In the genomic region with DNA sequence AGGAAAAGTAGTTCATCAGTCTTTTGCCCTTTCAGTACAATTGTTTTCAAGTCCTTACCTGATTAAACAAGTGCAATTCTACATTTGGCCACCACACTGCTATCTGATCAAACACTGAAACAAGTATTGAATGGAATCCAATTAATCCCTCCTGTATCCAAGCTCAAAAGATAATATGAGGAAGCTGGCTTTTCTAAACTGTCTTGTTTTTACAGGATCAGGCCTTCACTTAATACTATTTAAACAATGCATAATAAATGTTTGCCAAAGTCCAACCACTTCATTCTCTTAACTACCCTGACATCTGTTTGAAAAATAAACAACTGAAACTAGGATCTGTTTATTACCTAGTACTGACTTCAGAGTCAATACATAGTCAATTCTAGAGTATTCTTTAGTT, we compare ENCODE assay signal across 10 cellular contexts.
DNase-seq lines count a peak whose midpoint lies in the region; ATAC-seq and TF ChIP-seq lines count a peak whose summit lies in the region.
"Had no signal": no experiment of that assay in that cellular context is flagged by ENCODE, and none has a peak within 500 bp of the region (broad histone marks: within the 10 kb centered on the region; RNA-seq: fewer than 3 reads in every experiment).

No MANE protein-coding gene starts in this region.

- H2AFZ ChIP-seq in HCT116 (ENCODE audit: low read depth, low read length, poor library complexity, severe bottlenecking): no peak overlapping the region

- H3K4me1 ChIP-seq in HCT116 (ENCODE audit: control insufficient read depth in 1 of 2, insufficient read depth in 2 of 2, low read length in 2 of 2) (0 out of 4 replicates have a peak, but pooled peaks cover 0 to 2% of the 10 kb centered on the region in 2 experiments), gastroesophageal sphincter (peaks cover 0 to 25% (median 0%) of the 10 kb centered on the region in 3 donors), subcutaneous abdominal adipose tissue (ENCODE audit: control insufficient read depth in 5 of 5, insufficient read depth in 5 of 5, low read length in 5 of 5) (peaks cover 0 to 15% (median 12%) of the 10 kb centered on the region in 5 donors)

- no peak overlapping the region for H3K4me2 ChIP-seq in HCT116 (ENCODE audit: low read length)

- no peaks in the 10 kb centered on the region for H3K9me3 Mint-ChIP-seq in activated CD8-positive, alpha-beta memory T cell treated with anti-CD3 and anti-CD28 coated beads, Interleukin-2, amount 10 ng/mL, durations not matched to agents 7 days and 5 days (ENCODE audit: low read depth)

- TF ChIP-seq CTCF in HCT116 (IDR thresholded peaks at IDR 0.05 in 2 of 3, conservative IDR thresholded peaks at IDR 0.05 in 1 of 3; ENCODE audit: borderline replicate concordance in 1 of 3, insufficient read depth in 1 of 3, low read depth in 2 of 3, low read length in 2 of 3) (peak in 2 of 3 experiments; percentile 36 to 52; a peak in 4 of 6 replicates), gastroesophageal sphincter (IDR thresholded peaks at IDR 0.05) (peak; percentile 19 to 35 (median 34))

- H3K9me3 ChIP-seq in HCT116 (ENCODE audit: control insufficient read depth in 1 of 2, insufficient read depth in 1 of 2, low read depth in 1 of 2, low read length in 2 of 2): no peaks in the 10 kb centered on the region
- no peaks in the 10 kb centered on the region for H3K9me3 ChIP-seq in gastroesophageal sphincter
- H3K9me3 ChIP-seq in subcutaneous abdominal adipose tissue (ENCODE audit: control insufficient read depth in 5 of 5, low read length in 5 of 5): no peaks in the 10 kb centered on the region

- H4K20me1 ChIP-seq in HCT116 (ENCODE audit: insufficient read depth): no peaks in the 10 kb centered on the region; the same call in 1 of the 2 replicates

- no peak overlapping the region for H3K9ac ChIP-seq in HCT116 (ENCODE audit: low read length)
- H3K9ac ChIP-seq in subcutaneous abdominal adipose tissue (ENCODE audit: low read length in 5 of 5): peak overlapping the region in 1 of 5 donors; percentile 56

- H3K9me2 ChIP-seq in HCT116 (ENCODE audit: insufficient read depth): no peaks in the 10 kb centered on the region

- H3K36me3 Mint-ChIP-seq in activated CD8-positive, alpha-beta memory T cell treated with anti-CD3 and anti-CD28 coated beads, Interleukin-2, amount 10 ng/mL, durations not matched to agents 7 days and 5 days: peaks cover 2% of the 10 kb centered on the region

- no peak for TF ChIP-seq POLR2A in HCT116 (IDR thresholded peaks at IDR 0.05; ENCODE audit: borderline replicate concordance, extremely low read depth, insufficient read depth, insufficient read length)
- TF ChIP-seq POLR2A in gastroesophageal sphincter (IDR thresholded peaks at IDR 0.05): no peak

- no peaks in the 10 kb centered on the region for H3K27me3 Mint-ChIP-seq in activated CD8-positive, alpha-beta memory T cell treated with anti-CD3 and anti-CD28 coated beads, Interleukin-2, amount 10 ng/mL, durations not matched to agents 7 days and 5 days

- no peak for TF ChIP-seq EP300 in gastroesophageal sphincter (IDR thresholded peaks at IDR 0.05)

- H3K27me3 ChIP-seq in HCT116 (ENCODE audit: insufficient read depth, low read length): no peaks in the 10 kb centered on the region
- H3K27me3 ChIP-seq in gastroesophageal sphincter: no peaks in the 10 kb centered on the region
- no peaks in the 10 kb centered on the region for H3K27me3 ChIP-seq in subcutaneous abdominal adipose tissue (ENCODE audit: control insufficient read depth in 5 of 5, insufficient read depth in 4 of 5, low read length in 5 of 5)

- H3K27ac Mint-ChIP-seq in activated CD8-positive, alpha-beta memory T cell treated with anti-CD3 and anti-CD28 coated beads, Interleukin-2, amount 10 ng/mL, durations not matched to agents 7 days and 5 days: no peak overlapping the region

- CTCF ChIA-PET in HCT116 (lab: Charles Lee): no interaction called here
- CTCF ChIA-PET in activated CD8-positive, alpha-beta memory T cell treated with anti-CD3 and anti-CD28 coated beads, Interleukin-2, amount 10 ng/mL, durations not matched to agents 7 days and 5 days (lab: Charles Lee): interaction anchor here (1.4 to 1.8 kb wide), 2 partner anchors 17 to 312 kb away, joined by 3 to 4 read pairs; no protein-coding TSS in a partner anchor

- RAD21 ChIA-PET in HCT116 (lab: Charles Lee; ENCODE audit: low non-redundant PET in 1 of 2, low total read pairs in 2 of 2, uncharacterized antibody in 2 of 2, unreplicated experiment in 2 of 2): no interaction called here

- POLR2A ChIA-PET in HCT116 (lab: Charles Lee): no interaction called here

- TF ChIP-seq RAD21 in HCT116 (IDR thresholded peaks at IDR 0.05; ENCODE audit: low read depth): no peak

- H3K4me3 Mint-ChIP-seq in activated CD8-positive, alpha-beta memory T cell treated with anti-CD3 and anti-CD28 coated beads, Interleukin-2, amount 10 ng/mL, durations not matched to agents 7 days and 5 days: no peak overlapping the region

- ATAC-seq in HCT116 (0 out of 2 replicates have a peak, but pooled peaks have one; percentile 42), gastroesophageal sphincter (no peak), GM18858 (IDR thresholded peaks at IDR 0.05; ENCODE audit: unreplicated experiment) (no peak)
- no peak for ATAC-seq in activated CD8-positive, alpha-beta memory T cell treated with anti-CD3 and anti-CD28 coated beads, Interleukin-2, amount 10 ng/mL, durations not matched to agents 7 days and 5 days

- no peaks in the 10 kb centered on the region for H3K36me3 ChIP-seq in HCT116 (ENCODE audit: control insufficient read depth in 1 of 2, insufficient read depth in 2 of 2, low read length in 2 of 2)
- no peaks in the 10 kb centered on the region for H3K36me3 ChIP-seq in gastroesophageal sphincter
- peaks cover 0 to 6% (median 0%) of the 10 kb centered on the region in 5 donors for H3K36me3 ChIP-seq in subcutaneous abdominal adipose tissue (ENCODE audit: control insufficient read depth in 5 of 5, insufficient read depth in 5 of 5, low read length in 5 of 5)

- H3K4me3 ChIP-seq in HCT116 (replicated peaks in 1 of 2; ENCODE audit: low read depth in 1 of 2, low read length in 2 of 2) (no peak overlapping the region), gastroesophageal sphincter (no peak overlapping the region), subcutaneous abdominal adipose tissue (ENCODE audit: low read depth in 1 of 5, low read length in 5 of 5) (no peak overlapping the region)

- no peaks in the 10 kb centered on the region for H3K79me2 ChIP-seq in HCT116 (ENCODE audit: insufficient read depth, low read length)

- H3K27ac ChIP-seq in HCT116 (ENCODE audit: low read depth, low read length) (no peak overlapping the region), gastroesophageal sphincter (peak overlapping the region in 2 of 4 donors; percentile 3 to 38), subcutaneous abdominal adipose tissue (ENCODE audit: low read depth, low read length) (peak overlapping the region; percentile 72)

- DNase-seq in HCT116 (ENCODE audit: low read depth, low spot score) (peak; percentile 10), OCI-M1 (lab: John Stamatoyannopoulos, UW) (peak; percentile 70), pons (ENCODE audit: low spot score) (no peak), inferior parietal cortex (ENCODE audit: extremely low spot score) (no peak)
- DNase-seq in activated CD8-positive, alpha-beta memory T cell treated with anti-CD3 and anti-CD28 coated beads, Interleukin-2, amount 10 ng/mL, durations not matched to agents 7 days and 5 days: no peak
- DNase-seq: amniotic stem cell, nucleus accumbens had no signal

- peaks cover 12% of the 10 kb centered on the region for H3K4me1 Mint-ChIP-seq in activated CD8-positive, alpha-beta memory T cell treated with anti-CD3 and anti-CD28 coated beads, Interleukin-2, amount 10 ng/mL, durations not matched to agents 7 days and 5 days

- BruUV-seq in HCT116 (replicated peaks; lab: Mats Ljungman, UMichigan): no TSS peak

- intact Hi-C loops in HCT116 (cut with micrococcal nuclease): no loop called here

TF ChIP-seq in HCT116, 20 proteins besides CTCF, POLR2A, EP300 and RAD21:
- TF ChIP-seq YY1 (IDR thresholded peaks at IDR 0.05; ENCODE audit: extremely low read depth, insufficient replicate concordance, low read depth, low read length): no peak
- no peak for TF ChIP-seq EGR1 (IDR thresholded peaks at IDR 0.05; ENCODE audit: low read depth)
- TF ChIP-seq EZH2 (IDR thresholded peaks at IDR 0.05): no peak
- TF ChIP-seq SRF (IDR thresholded peaks at IDR 0.05; ENCODE audit: low read depth): no peak
- no peak for TF ChIP-seq ELF1 (IDR thresholded peaks at IDR 0.05; ENCODE audit: borderline replicate concordance, low read depth)

Comparison
In these comparisons a context has a peak if more than half of its experiments do, and no peak if none do; other contexts are left out.
1. DNase-seq: peak in HCT116 (single experiment) and OCI-M1 (single experiment); none in activated CD8-positive, alpha-beta memory T cell treated with anti-CD3 and anti-CD28 coated beads, Interleukin-2, amount 10 ng/mL, durations not matched to agents 7 days and 5 days (single experiment), pons (single experiment) and inferior parietal cortex (single experiment).